Comparison of ENCODE assay signal across 8 cellular contexts in genomic region chr5:79416499-79416898, GRCh38.
DNase-seq lines count a peak whose midpoint lies in the region; ATAC-seq and TF ChIP-seq lines count a peak whose summit lies in the region.

No MANE protein-coding gene starts in this region.

- H3K27ac ChIP-seq in fibroblast of lung (ENCODE audit: insufficient read depth, low read length) (no peak overlapping the region), caudate nucleus (ENCODE audit: low read depth, low read length) (no peak overlapping the region)
- H3K27ac ChIP-seq in effector memory CD4-positive, alpha-beta T cell (ENCODE audit: insufficient read depth, low read length, poor library complexity, severe bottlenecking) = no peak overlapping the region

- TF ChIP-seq CTCF in fibroblast of lung (conservative IDR thresholded peaks at IDR 0.05 in 1 of 2, IDR thresholded peaks at IDR 0.05 in 1 of 2; ENCODE audit: low read depth in 1 of 2, low read length in 2 of 2) = no peak

- peak; percentile 2 for DNase-seq in EL
- DNase-seq in fibroblast of lung (ENCODE audit: low read depth in 2 of 2) = peak in 1 of 2 donors; percentile 74
- DNase-seq in DMS79 (lab: John Stamatoyannopoulos, UW) = no peak
- no peak for DNase-seq in immature natural killer cell
- no peak for DNase-seq in caudate nucleus (lab: John Stamatoyannopoulos, UW)
- DNase-seq in effector memory CD4-positive, alpha-beta T cell = no peak

- no peak overlapping the region for H3K9ac ChIP-seq in fibroblast of lung (ENCODE audit: insufficient read depth, low read length)

- H3K27me3 Mint-ChIP-seq in immature natural killer cell (ENCODE audit: low read depth in 3 of 3) = no peaks in the 10 kb centered on the region

- H3K4me2 ChIP-seq in fibroblast of lung (ENCODE audit: extremely low read depth, insufficient read depth, low read length) = peak overlapping the region; percentile 30

- no peaks in the 10 kb centered on the region for H3K4me1 Mint-ChIP-seq in immature natural killer cell

- no peaks in the 10 kb centered on the region for H3K79me2 ChIP-seq in fibroblast of lung (ENCODE audit: control insufficient read depth, insufficient read depth, low read length)

- H3K9me3 ChIP-seq in fibroblast of lung (ENCODE audit: control insufficient read depth, insufficient read depth, low read depth, low read length) = no peaks in the 10 kb centered on the region
- no peaks in the 10 kb centered on the region for H3K9me3 ChIP-seq in effector memory CD4-positive, alpha-beta T cell (ENCODE audit: control insufficient read depth, low read length)

- no peaks in the 10 kb centered on the region for H3K36me3 Mint-ChIP-seq in immature natural killer cell

- H3K4me3 Mint-ChIP-seq in immature natural killer cell = no peak overlapping the region

- H2AFZ ChIP-seq in fibroblast of lung (ENCODE audit: low read length) = no peak overlapping the region

- no peak overlapping the region for H3K27ac Mint-ChIP-seq in immature natural killer cell

- H3K36me3 ChIP-seq in fibroblast of lung (ENCODE audit: control insufficient read depth, insufficient read depth, low read length) = no peaks in the 10 kb centered on the region
- no peaks in the 10 kb centered on the region for H3K36me3 ChIP-seq in effector memory CD4-positive, alpha-beta T cell (ENCODE audit: control insufficient read depth, insufficient read depth, low read length)

- H4K20me1 ChIP-seq in fibroblast of lung (ENCODE audit: control insufficient read depth, extremely low read depth, insufficient read depth, low read length) = no peaks in the 10 kb centered on the region

- ATAC-seq in GM21367 (IDR thresholded peaks at IDR 0.05; ENCODE audit: unreplicated experiment) (peak; percentile 91), HG03439 (IDR thresholded peaks at IDR 0.05; ENCODE audit: unreplicated experiment) (peak; percentile 82)

- H3K4me1 ChIP-seq in fibroblast of lung (ENCODE audit: control insufficient read depth, extremely low read depth, insufficient read depth, low read length) = no peaks in the 10 kb centered on the region
- no peaks in the 10 kb centered on the region for H3K4me1 ChIP-seq in effector memory CD4-positive, alpha-beta T cell (ENCODE audit: control insufficient read depth, insufficient read depth, low read length, poor library complexity, severe bottlenecking)

- H3K27me3 ChIP-seq in fibroblast of lung (ENCODE audit: control insufficient read depth, insufficient read depth, low read length) = no peaks in the 10 kb centered on the region
- no peaks in the 10 kb centered on the region for H3K27me3 ChIP-seq in effector memory CD4-positive, alpha-beta T cell (replicated peaks; ENCODE audit: control insufficient read depth, insufficient read depth, low read length, poor library complexity, severe bottlenecking)

- peak overlapping the region in 1 of 4 experiments; percentile 32 for H3K4me3 ChIP-seq in fibroblast of lung (replicated peaks in 1 of 4; ENCODE audit: control extremely low read depth in 1 of 4, insufficient read depth in 1 of 4, low read depth in 3 of 4, low read length in 4 of 4)
- no peak overlapping the region for H3K4me3 ChIP-seq in effector memory CD4-positive, alpha-beta T cell (ENCODE audit: insufficient read depth, low read depth, low read length, poor library complexity, severe bottlenecking)

- no peaks in the 10 kb centered on the region for H3K9me3 Mint-ChIP-seq in immature natural killer cell
